In genomic region chr7:149147072-149147729, GRCh38 we compare ENCODE assay signal across 1 cellular context.
TF ChIP-seq lines count a peak whose summit lies in the region.

Gene ZNF398, plus strand, starts transcription at chr7:149147453. Its CDS starts 290 bp downstream, at chr7:149147743.

TF ChIP-seq in HCT116, 20 proteins besides CTCF, POLR2A, EP300 and RAD21 (continued from another document):
- peak; percentile 45; the same call in 1 of the 2 replicates for TF ChIP-seq MAX (IDR thresholded peaks at IDR 0.05)
- no peak for TF ChIP-seq JUND (IDR thresholded peaks at IDR 0.05)
- TF ChIP-seq SP1 (IDR thresholded peaks at IDR 0.05; ENCODE audit: low read depth): 0 out of 2 replicates have a peak, but pooled peaks have one; percentile 11
- TF ChIP-seq CBX3 (IDR thresholded peaks at IDR 0.05; ENCODE audit: low read depth): peak; percentile 61; the same call in 1 of the 2 replicates
- peak; percentile 81 for TF ChIP-seq POLR2AphosphoS5 (IDR thresholded peaks at IDR 0.05; ENCODE audit: low read depth, low read length)
- no peak for TF ChIP-seq ZNF274 (IDR thresholded peaks at IDR 0.05; ENCODE audit: low read depth, low read length)
- no peak for TF ChIP-seq EZH2phosphoT487 (IDR thresholded peaks at IDR 0.05; ENCODE audit: borderline replicate concordance)
- TF ChIP-seq ELF1 (IDR thresholded peaks at IDR 0.05; ENCODE audit: borderline replicate concordance, low read depth): no peak
- TF ChIP-seq ZFX (IDR thresholded peaks at IDR 0.05): peak; percentile 99
TF ChIP-seq in HCT116: peak in this region for 6.
